In the genomic region with DNA sequence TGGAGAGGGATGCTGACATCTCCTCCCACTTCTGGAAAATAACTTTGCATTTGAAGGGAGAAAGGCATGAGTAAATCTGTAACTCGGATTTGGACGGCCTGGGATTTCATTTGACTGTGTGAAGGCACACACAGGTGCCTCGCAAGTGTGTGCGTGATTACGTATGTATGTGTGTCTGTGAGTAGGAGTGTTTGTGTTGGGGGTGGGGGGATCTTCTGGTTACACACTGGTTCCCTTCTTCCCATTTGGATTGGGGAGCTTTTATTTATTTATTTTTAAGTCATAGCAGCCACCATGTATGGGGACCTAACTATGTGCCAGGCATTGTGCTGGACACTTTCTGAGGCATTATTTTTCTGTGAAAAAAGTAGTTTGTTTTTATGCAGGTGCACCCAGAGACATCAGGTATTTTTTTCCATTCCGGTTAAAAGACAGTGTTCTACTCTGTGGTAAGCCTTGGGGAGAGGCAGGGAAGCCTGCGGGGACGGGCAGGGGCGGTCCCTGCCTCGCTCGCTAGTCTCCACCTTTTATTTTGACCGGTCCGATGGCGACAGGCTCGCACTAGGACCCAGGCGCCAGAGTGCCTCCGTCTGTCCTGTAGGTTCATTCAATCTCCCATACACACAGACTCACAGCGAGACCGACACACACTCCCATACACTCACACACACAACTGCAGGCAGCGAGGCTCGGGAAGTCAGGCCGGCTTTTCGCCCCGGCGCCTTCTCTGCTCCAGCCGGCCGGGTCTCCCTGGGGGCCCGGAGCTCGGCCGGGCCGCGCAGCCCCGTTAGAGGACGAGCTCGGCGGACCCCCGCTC, we compare ENCODE assay signal across 1 cellular context.
TF ChIP-seq lines count a peak whose summit lies in the region.

TSS of gene MXI1 (plus strand) at position 618 of the 817 bp plus-strand sequence. CDS start 204 bp downstream, outside the sequence.

TF ChIP-seq in A549, 52 proteins besides CTCF, POLR2A, EP300 and RAD21 (continued from another document):
- no peak for TF ChIP-seq MAFK (IDR thresholded peaks at IDR 0.05; ENCODE audit: partially characterized antibody)
- peak; percentile 66; the same call in 1 of the 2 replicates for TF ChIP-seq KDM1A (IDR thresholded peaks at IDR 0.05; ENCODE audit: low read depth)
